Comparison of ENCODE assay signal across 13 cellular contexts in genomic region chr20:50491926-50492634, GRCh38. TPM values are rescaled to one million over a fixed set of nuclear protein-coding genes. Genes with fewer than 3 reads are reported as not detected.
A peak's percentile ranks its signal among the peaks of the same experiment; 100 is the strongest.
DNase-seq lines count a peak whose midpoint lies in the region; ATAC-seq and TF ChIP-seq lines count a peak whose summit lies in the region.
"Had no signal": no experiment of that assay in that cellular context is flagged by ENCODE, and none has a peak within 500 bp of the region (broad histone marks: within the 10 kb centered on the region; RNA-seq: fewer than 3 reads in every experiment).

No MANE protein-coding gene starts in this region.

- H3K4me3 ChIP-seq in HEK293 (ENCODE audit: low read depth, low read length), result no peak overlapping the region
- H3K4me3 ChIP-seq: pancreas had no signal

- H3K9me3 ChIP-seq in HEK293 (ENCODE audit: control insufficient read depth, insufficient read depth, low read depth, low read length), result no peaks in the 10 kb centered on the region
- H3K9me3 ChIP-seq: pancreas had no signal

- TF ChIP-seq CTCF in Calu3 (IDR thresholded peaks at IDR 0.05; ENCODE audit: unreplicated experiment) (no peak), HEK293 (tag by site-specific recombination; IDR thresholded peaks at IDR 0.05) (no peak)

- H3K27ac Mint-ChIP-seq in Calu3 (ENCODE audit: unreplicated experiment), result peak overlapping the region; percentile 69
- peak overlapping the region; percentile 61 for H3K27ac Mint-ChIP-seq in activated T-helper 2 cell treated with anti-CD3 and anti-CD28 coated beads, Interferon-gamma antibody, Interleukin-2, Interleukin-4, amounts not matched to agents 10 μg/mL and 5 μg/mL and 100 μg/mL, durations not matched to agents 14 hours and 24 hours and 36 hours
- H3K27ac Mint-ChIP-seq: dendritic cell treated with granulocyte-macrophage colony-stimulating factor and Interleukin-4, amounts not matched to agents 40 ng/mL and 50 ng/mL, for 4 days had no signal

- no peak overlapping the region for H3K27ac ChIP-seq in HEK293 (ENCODE audit: extremely low read depth, low read depth, low read length)
- H3K27ac ChIP-seq: pancreas had no signal

- BruUV-seq in Calu3 (replicated peaks; lab: Mats Ljungman, UMichigan), result no TSS peak

- intact Hi-C loops in Calu3 (cut with micrococcal nuclease; ENCODE audit: unreplicated experiment), result loop anchor here (5.0 kb wide), 1 partner anchor 85 kb away; no protein-coding TSS in a partner anchor
- intact Hi-C loops in activated T-helper 2 cell treated with anti-CD3 and anti-CD28 coated beads, Interferon-gamma antibody, Interleukin-2, Interleukin-4, amounts not matched to agents 10 μg/mL and 5 μg/mL and 100 μg/mL, durations not matched to agents 14 hours and 24 hours and 36 hours (cut with micrococcal nuclease), result no loop called here

- H3K36me3 ChIP-seq in HEK293 (ENCODE audit: control insufficient read depth in 2 of 2, insufficient read depth in 1 of 2, low read length in 2 of 2), result no peaks in the 10 kb centered on the region
- H3K36me3 ChIP-seq: pancreas had no signal

- no peak for ATAC-seq in HG02588 (IDR thresholded peaks at IDR 0.05; ENCODE audit: unreplicated experiment)

- no peak overlapping the region for H3K4me3 Mint-ChIP-seq in Calu3 (ENCODE audit: low read depth, unreplicated experiment)
- H3K4me3 Mint-ChIP-seq in activated T-helper 2 cell treated with anti-CD3 and anti-CD28 coated beads, Interferon-gamma antibody, Interleukin-2, Interleukin-4, amounts not matched to agents 10 μg/mL and 5 μg/mL and 100 μg/mL, durations not matched to agents 14 hours and 24 hours and 36 hours (ENCODE audit: low read depth), result no peak overlapping the region
- H3K4me3 Mint-ChIP-seq: dendritic cell treated with granulocyte-macrophage colony-stimulating factor and Interleukin-4, amounts not matched to agents 40 ng/mL and 50 ng/mL, for 4 days had no signal

- peaks cover 29% of the 10 kb centered on the region for H3K4me1 Mint-ChIP-seq in Calu3 (ENCODE audit: low read depth, unreplicated experiment)
- peaks cover 42% of the 10 kb centered on the region for H3K4me1 Mint-ChIP-seq in activated T-helper 2 cell treated with anti-CD3 and anti-CD28 coated beads, Interferon-gamma antibody, Interleukin-2, Interleukin-4, amounts not matched to agents 10 μg/mL and 5 μg/mL and 100 μg/mL, durations not matched to agents 14 hours and 24 hours and 36 hours (ENCODE audit: low read depth)

- no peak for DNase-seq in Calu3
- no peak for DNase-seq in activated T-helper 2 cell treated with anti-CD3 and anti-CD28 coated beads, Interferon-gamma antibody, Interleukin-2, Interleukin-4, amounts not matched to agents 10 μg/mL and 5 μg/mL and 100 μg/mL, durations not matched to agents 14 hours and 24 hours and 36 hours (ENCODE audit: low spot score)
- peak; percentile 51 for DNase-seq in glomerular visceral epithelial cell (ENCODE audit: extremely low spot score)
- no peak for DNase-seq in activated CD4-positive, alpha-beta T cell treated with anti-CD3 and anti-CD28 coated beads for 48 hours
- no peak for DNase-seq in cortex of kidney (lab: John Stamatoyannopoulos, UW)
- DNase-seq in CD1c-positive myeloid dendritic cell (ENCODE audit: extremely low spot score), result no peak
- DNase-seq: H7; NCI-H187 treated with DMSO at 0.1 percent for 48 hours; pancreas; stimulated activated naive CD4-positive, alpha-beta T cell treated with Interleukin-2 at 50 U/mL for 16 hours had no signal

- CTCF ChIA-PET in Calu3 (lab: Charles Lee), result interaction anchor here (0.6 to 0.7 kb wide), 2 partner anchors 96 to 251 kb away, joined by 3 to 4 read pairs; no protein-coding TSS in a partner anchor
- CTCF ChIA-PET in HEK293 (lab: Yijun Ruan, JAX), result interaction anchor here (0.8 to 4.5 kb wide), 3 partner anchors 13 to 93 kb away, joined by 3 to 15 read pairs (median 3); no protein-coding TSS in a partner anchor

- H3K27me3 Mint-ChIP-seq in Calu3 (ENCODE audit: unreplicated experiment), result no peaks in the 10 kb centered on the region
- H3K27me3 Mint-ChIP-seq in activated T-helper 2 cell treated with anti-CD3 and anti-CD28 coated beads, Interferon-gamma antibody, Interleukin-2, Interleukin-4, amounts not matched to agents 10 μg/mL and 5 μg/mL and 100 μg/mL, durations not matched to agents 14 hours and 24 hours and 36 hours (ENCODE audit: low read depth), result no peaks in the 10 kb centered on the region

- H3K9me3 Mint-ChIP-seq in Calu3 (ENCODE audit: low read depth, unreplicated experiment), result no peaks in the 10 kb centered on the region
- H3K9me3 Mint-ChIP-seq in activated T-helper 2 cell treated with anti-CD3 and anti-CD28 coated beads, Interferon-gamma antibody, Interleukin-2, Interleukin-4, amounts not matched to agents 10 μg/mL and 5 μg/mL and 100 μg/mL, durations not matched to agents 14 hours and 24 hours and 36 hours, result no peaks in the 10 kb centered on the region
- H3K9me3 Mint-ChIP-seq: dendritic cell treated with granulocyte-macrophage colony-stimulating factor and Interleukin-4, amounts not matched to agents 40 ng/mL and 50 ng/mL, for 4 days had no signal

- peaks cover 8% of the 10 kb centered on the region for H3K36me3 Mint-ChIP-seq in Calu3 (ENCODE audit: insufficient read depth, unreplicated experiment)
- H3K36me3 Mint-ChIP-seq in activated T-helper 2 cell treated with anti-CD3 and anti-CD28 coated beads, Interferon-gamma antibody, Interleukin-2, Interleukin-4, amounts not matched to agents 10 μg/mL and 5 μg/mL and 100 μg/mL, durations not matched to agents 14 hours and 24 hours and 36 hours (ENCODE audit: low read depth), result no peaks in the 10 kb centered on the region

- no peaks in the 10 kb centered on the region for H3K4me1 ChIP-seq in HEK293 (ENCODE audit: control insufficient read depth, insufficient read depth, low read length)
- H3K4me1 ChIP-seq: pancreas had no signal

- POLR2A ChIA-PET in HEK293 (lab: Yijun Ruan, JAX), result no interaction called here

TF ChIP-seq in HEK293, 187 proteins besides CTCF, POLR2A, EP300 and RAD21:
- no peak for TF ChIP-seq ZNF654 (tag by site-specific recombination; IDR thresholded peaks at IDR 0.05; ENCODE audit: low read depth)
- peak; percentile 86 for TF ChIP-seq ZNF121 (tag by site-specific recombination; IDR thresholded peaks at IDR 0.05)

RNA-seq across cellular contexts. Expression of gene PTPN1, which starts 18.1 kb away (rescaled TPM):
- 58.5 and 67.5 TPM in 2 replicates for total RNA-seq in Calu3 (2022)
- 93.2 and 94.6 TPM in 2 replicates for total RNA-seq in activated T-helper 2 cell treated with anti-CD3 and anti-CD28 coated beads, Interferon-gamma antibody, Interleukin-2, Interleukin-4, amounts not matched to agents 10 μg/mL and 5 μg/mL and 100 μg/mL, durations not matched to agents 14 hours and 24 hours and 36 hours
